In genomic region chr9:105676351-105676923, GRCh38 we compare ENCODE assay signal across 22 cellular contexts. TPM values are rescaled to one million over a fixed set of nuclear protein-coding genes. Genes with fewer than 3 reads are reported as not detected.
"Had no signal": no experiment of that assay in that cellular context is flagged by ENCODE, and none has a peak within 500 bp of the region (broad histone marks: within the 10 kb centered on the region; RNA-seq: fewer than 3 reads in every experiment).

No MANE protein-coding gene starts in this region.

- H2AFZ ChIP-seq: hepatocyte had no signal

- H3K4me3 ChIP-seq: coronary artery, hepatocyte, lower lobe of right lung, prostate gland, upper lobe of left lung had no signal

- H3K27ac ChIP-seq: coronary artery, foreskin keratinocyte, hepatocyte, lower lobe of right lung, prostate gland, upper lobe of left lung had no signal

- H3K4me1 ChIP-seq: foreskin keratinocyte, lower lobe of right lung, prostate gland, upper lobe of left lung had no signal

- H3K79me2 ChIP-seq: hepatocyte had no signal

- DNase-seq: activated CD4-positive, alpha-beta memory T cell treated with anti-CD3 and anti-CD28 coated beads for 36 hours; activated CD4-positive, alpha-beta T cell treated with anti-CD3 and anti-CD28 coated beads for 48 hours; activated effector memory CD4-positive, alpha-beta T cell treated with Interleukin-2 at 50 U/mL for 16 hours; activated naive CD4-positive, alpha-beta T cell treated with anti-CD3 and anti-CD28 coated beads for 36 hours; activated T-cell treated with anti-CD3 and anti-CD28 coated beads, Interleukin-2, amount 50 U/mL, for 72 hours; amygdala; cerebellar nuclear complex; foreskin keratinocyte; immature natural killer cell; lower lobe of right lung; naive thymus-derived CD4-positive, alpha-beta T cell; stimulated activated CD4-positive, alpha-beta T cell treated with anti-CD3 and anti-CD28 coated beads, Interleukin-4, amount 100 ng/mL, for 24 hours; stimulated activated naive CD8-positive, alpha-beta T cell treated with anti-CD3 and anti-CD28 coated beads, Interleukin-15, Interleukin-2, amounts not matched to agents 100 U/mL and 50 U/mL, for 24 hours; T1000; upper lobe of left lung had no signal

- H3K36me3 ChIP-seq: lower lobe of right lung, prostate gland, upper lobe of left lung had no signal

- H3K4me1 Mint-ChIP-seq: immature natural killer cell had no signal

- H3K4me2 ChIP-seq: hepatocyte had no signal

- H3K9me3 ChIP-seq: lower lobe of right lung, prostate gland, upper lobe of left lung had no signal

- H3K27me3 ChIP-seq: hepatocyte, upper lobe of left lung had no signal

- H3K36me3 Mint-ChIP-seq: activated CD4-positive, alpha-beta memory T cell treated with anti-CD3 and anti-CD28 coated beads for 36 hours; naive thymus-derived CD4-positive, alpha-beta T cell had no signal

- H3K27ac Mint-ChIP-seq: activated CD4-positive, alpha-beta memory T cell treated with anti-CD3 and anti-CD28 coated beads for 36 hours; activated naive CD4-positive, alpha-beta T cell treated with anti-CD3 and anti-CD28 coated beads for 36 hours; activated T-cell treated with anti-CD3 and anti-CD28 coated beads, Interleukin-2, amount 50 U/mL, for 72 hours; immature natural killer cell; naive thymus-derived CD4-positive, alpha-beta T cell had no signal

- H3K4me3 Mint-ChIP-seq: activated CD4-positive, alpha-beta memory T cell treated with anti-CD3 and anti-CD28 coated beads for 36 hours; activated naive CD4-positive, alpha-beta T cell treated with anti-CD3 and anti-CD28 coated beads for 36 hours; activated T-cell treated with anti-CD3 and anti-CD28 coated beads, Interleukin-2, amount 50 U/mL, for 72 hours; immature natural killer cell; naive thymus-derived CD4-positive, alpha-beta T cell had no signal

- ATAC-seq: activated T-cell treated with anti-CD3 and anti-CD28 coated beads, Interleukin-2, amount 50 U/mL, for 72 hours; foreskin keratinocyte; left lobe of liver; lower lobe of right lung; naive thymus-derived CD4-positive, alpha-beta T cell; stimulated activated naive CD8-positive, alpha-beta T cell treated with anti-CD3 and anti-CD28 coated beads, Interleukin-15, Interleukin-2, amounts not matched to agents 100 U/mL and 50 U/mL, for 24 hours had no signal

- H3K9me3 Mint-ChIP-seq: activated CD4-positive, alpha-beta memory T cell treated with anti-CD3 and anti-CD28 coated beads for 36 hours; activated naive CD4-positive, alpha-beta T cell treated with anti-CD3 and anti-CD28 coated beads for 36 hours; activated T-cell treated with anti-CD3 and anti-CD28 coated beads, Interleukin-2, amount 50 U/mL, for 72 hours; immature natural killer cell; naive thymus-derived CD4-positive, alpha-beta T cell had no signal

RNA-seq across cellular contexts. Expression of gene TAL2, which starts 14.2 kb away (rescaled TPM):
- total RNA-seq: activated CD4-positive, alpha-beta memory T cell treated with anti-CD3 and anti-CD28 coated beads for 36 hours; activated naive CD4-positive, alpha-beta T cell treated with anti-CD3 and anti-CD28 coated beads for 36 hours; activated T-cell treated with anti-CD3 and anti-CD28 coated beads, Interleukin-2, amount 50 U/mL, for 72 hours; foreskin keratinocyte; hepatocyte; left lobe of liver; lower lobe of right lung; mesenteric fat pad; osteocyte; prostate gland; T-helper 1 cell treated with Interleukin-12 subunit alpha and Interleukin-12 subunit beta and Interleukin-4 antibody, amounts not matched to agents 30 ng/mL and 1 ng/mL, for 36 hours; upper lobe of left lung had no signal
- polyA plus RNA-seq: foreskin keratinocyte; hepatocyte; immature natural killer cell; naive thymus-derived CD4-positive, alpha-beta T cell had no signal
